16 cellular contexts compared by ENCODE assay signal in genomic region chr15:70430029-70430428, GRCh38.
DNase-seq lines count a peak whose midpoint lies in the region; ATAC-seq, FAIRE-seq and TF ChIP-seq lines count a peak whose summit lies in the region.
"Had no signal": no experiment of that assay in that cellular context is flagged by ENCODE, and none has a peak within 500 bp of the region (broad histone marks: within the 10 kb centered on the region; RNA-seq: fewer than 3 reads in every experiment).

No MANE protein-coding gene starts in this region.

- H3K36me3 ChIP-seq in HepG2 (replicated peaks in 1 of 2; ENCODE audit: control insufficient read depth in 1 of 2, insufficient read depth in 2 of 2, low read length in 2 of 2) (no peaks in the 10 kb centered on the region), right lobe of liver (no peaks in the 10 kb centered on the region), Panc1 (ENCODE audit: control insufficient read depth, insufficient read depth, low read length) (no peaks in the 10 kb centered on the region)

- TF ChIP-seq POLR2A in HepG2 (IDR thresholded peaks at IDR 0.05; ENCODE audit: insufficient read depth in 1 of 2, low read depth in 2 of 2, low read length in 2 of 2) (no peak), right lobe of liver (IDR thresholded peaks at IDR 0.05) (no peak)

- TF ChIP-seq CTCF in HepG2 (CRISPR knock-in tag; IDR thresholded peaks at IDR 0.05) (no peak), right lobe of liver (IDR thresholded peaks at IDR 0.05) (no peak), Panc1 (IDR thresholded peaks at IDR 0.05) (no peak), fibroblast of pulmonary artery (IDR thresholded peaks at IDR 0.05; ENCODE audit: low read length, missing control alignments) (no peak), dorsolateral prefrontal cortex (IDR thresholded peaks at IDR 0.05 in 54 of 56, conservative IDR thresholded peaks at IDR 0.05 in 2 of 56; ENCODE audit: low read depth in 1 of 56, partially characterized antibody in 56 of 56) (no peak)

- POLR2A ChIA-PET in HepG2 (lab: Yijun Ruan, JAX) (no interaction called here), Panc1 (lab: Charles Lee) (no interaction called here)

- TF ChIP-seq EP300 in HepG2 (IDR thresholded peaks at IDR 0.05; ENCODE audit: low read depth in 2 of 2, low read length in 2 of 2) (no peak), HepG2 (CRISPR knock-in tag; IDR thresholded peaks at IDR 0.05; ENCODE audit: borderline replicate concordance) (no peak)

- intact Hi-C loops in HepG2 (cut with micrococcal nuclease; ENCODE audit: unreplicated experiment) (no loop called here), right lobe of liver (cut with DNase I) (no loop called here), Panc1 (cut with micrococcal nuclease; ENCODE audit: unreplicated experiment) (no loop called here), dorsolateral prefrontal cortex (cut with DNase I) (no loop called here)

- no peaks in the 10 kb centered on the region for H3K79me2 ChIP-seq in HepG2 (ENCODE audit: insufficient read depth, low read length)

- 0% methylated on average over 1 of the region's 1 CpG for WGBS in HepG2 (ENCODE audit: low lambda C conversion rate)
- 29% methylated on average over 1 of the region's 1 CpG for WGBS in right lobe of liver (ENCODE audit: insufficient coverage, low coverage, low lambda C conversion rate, missing lambda C conversion rate)

- H3K9me3 ChIP-seq in HepG2 (ENCODE audit: low read length): no peaks in the 10 kb centered on the region
- no peaks in the 10 kb centered on the region for H3K9me3 ChIP-seq in right lobe of liver
- H3K9me3 ChIP-seq in Panc1 (ENCODE audit: control insufficient read depth, insufficient read depth, low read depth, low read length): peaks cover 9% of the 10 kb centered on the region; the same call in 1 of the 2 replicates
- H3K9me3 ChIP-seq: mucosa of descending colon had no signal

- no peak overlapping the region for H3K9ac ChIP-seq in HepG2 (ENCODE audit: insufficient read depth, low read depth, low read length)

- H3K27ac ChIP-seq in HepG2 (ENCODE audit: extremely low read length, insufficient read depth, low read length): no peak overlapping the region
- H3K27ac ChIP-seq in right lobe of liver: no peak overlapping the region
- peak overlapping the region; percentile 55; the same call in 1 of the 2 replicates for H3K27ac ChIP-seq in Panc1 (ENCODE audit: low read length)
- no peak overlapping the region for H3K27ac ChIP-seq in dorsolateral prefrontal cortex
- H3K27ac ChIP-seq: coronary artery had no signal

- CTCF ChIA-PET in HepG2 (lab: Yijun Ruan, JAX; ENCODE audit: low intra/inter-chr PET ratio, low total read pairs): no interaction called here
- CTCF ChIA-PET in Panc1 (lab: Charles Lee): no interaction called here

- H3K4me3 ChIP-seq in HepG2 (replicated peaks in 1 of 3; ENCODE audit: insufficient read depth in 1 of 3, low read depth in 2 of 3, low read length in 3 of 3): no peak overlapping the region
- no peak overlapping the region for H3K4me3 ChIP-seq in right lobe of liver
- H3K4me3 ChIP-seq in Panc1 (ENCODE audit: low read depth in 2 of 2, low read length in 2 of 2): no peak overlapping the region
- H3K4me3 ChIP-seq in fibroblast of pulmonary artery (replicated peaks; ENCODE audit: low read depth, low read length): no peak overlapping the region
- no peak overlapping the region for H3K4me3 ChIP-seq in dorsolateral prefrontal cortex
- H3K4me3 ChIP-seq: coronary artery, mucosa of descending colon had no signal

- H3K27me3 ChIP-seq in HepG2 (ENCODE audit: control insufficient read depth in 1 of 2, insufficient read depth in 2 of 2, low read length in 2 of 2) (no peaks in the 10 kb centered on the region), right lobe of liver (no peaks in the 10 kb centered on the region), Panc1 (ENCODE audit: control insufficient read depth, insufficient read depth, low read length) (no peaks in the 10 kb centered on the region), dorsolateral prefrontal cortex (peaks cover 0 to 44% (median 0%) of the 10 kb centered on the region in 45 donors)

- H3K4me1 ChIP-seq in HepG2 (ENCODE audit: insufficient read depth, low read length): peaks cover 11% of the 10 kb centered on the region
- peaks cover 0 to 48% (median 18%) of the 10 kb centered on the region in 4 donors for H3K4me1 ChIP-seq in right lobe of liver
- peaks cover 38% of the 10 kb centered on the region for H3K4me1 ChIP-seq in Panc1 (ENCODE audit: control insufficient read depth, insufficient read depth, low read length)

- DNase-seq in HepG2 (ENCODE audit: low spot score) (no peak), right lobe of liver (no peak), Panc1 (ENCODE audit: low read depth, low spot score) (no peak), fibroblast of pulmonary artery (ENCODE audit: low read depth) (peak; percentile 94), T-helper 9 cell (no peak), SIG-M5 (lab: John Stamatoyannopoulos, UW) (no peak), dorsolateral prefrontal cortex (no peak)
- DNase-seq in central memory CD4-positive, alpha-beta T cell: no peak
- DNase-seq: ACHN; activated CD4-positive, alpha-beta T cell treated with anti-CD3 and anti-CD28 coated beads for 1 hour; kidney; mucosa of descending colon; NCI-H1417; NCI-H446; substantia nigra had no signal

- BruUV-seq in HepG2 (replicated peaks; lab: Mats Ljungman, UMichigan) (no TSS peak), Panc1 (replicated peaks; lab: Mats Ljungman, UMichigan) (no TSS peak)

- no peak overlapping the region for H3K4me2 ChIP-seq in HepG2 (ENCODE audit: low read depth, low read length)

- no peak for TF ChIP-seq RAD21 in HepG2 (CRISPR knock-in tag; IDR thresholded peaks at IDR 0.05)

- ATAC-seq in HepG2: no peak
- no peak for ATAC-seq in right lobe of liver
- no peak for ATAC-seq in Panc1
- ATAC-seq: mucosa of descending colon had no signal

- no peak for FAIRE-seq in HepG2 (lab: Jason Lieb, UNC)
- FAIRE-seq: kidney had no signal

- no peaks in the 10 kb centered on the region for H4K20me1 ChIP-seq in HepG2 (ENCODE audit: insufficient read depth, low read length)

- in situ Hi-C loops in HepG2 (cut with HindIII; ENCODE audit: extremely low pct_ligation_motif_present, low pct_unique_long_range_greater_than_20kb): no loop called here
- in situ Hi-C loops in Panc1 (cut with HindIII; ENCODE audit: low pct_unique_long_range_greater_than_20kb, low sequenced_read_pairs): no loop called here

- H2AFZ ChIP-seq in HepG2 (ENCODE audit: low read length): no peak overlapping the region

TF ChIP-seq in HepG2, 621 proteins besides CTCF, POLR2A, EP300 and RAD21:
- no peak for TF ChIP-seq TEF (CRISPR knock-in tag; IDR thresholded peaks at IDR 0.05)
- TF ChIP-seq MIER2 (CRISPR knock-in tag; IDR thresholded peaks at IDR 0.05): no peak
- peak; percentile 44; the same call in 1 of the 2 replicates for TF ChIP-seq CEBPB (IDR thresholded peaks at IDR 0.05; ENCODE audit: borderline replicate concordance, low read depth, low read length)
